In genomic region chr7:132560825-132561529, GRCh38 we compare ENCODE assay signal across 14 cellular contexts.
"Had no signal": no experiment of that assay in that cellular context is flagged by ENCODE, and none has a peak within 500 bp of the region (broad histone marks: within the 10 kb centered on the region; RNA-seq: fewer than 3 reads in every experiment).

No MANE protein-coding gene starts in this region.

- H3K27ac Mint-ChIP-seq: natural killer cell treated with Interleukin-12 subunit alpha and Interleukin-12 subunit beta and Interleukin-15 and Interleukin-18, amount 100 ng/mL, for 72 hours had no signal

- ATAC-seq: gastrocnemius medialis; lower lobe of right lung; natural killer cell treated with Interleukin-12 subunit alpha and Interleukin-12 subunit beta and Interleukin-15 and Interleukin-18, amount 100 ng/mL, for 72 hours; sciatic nerve had no signal

- DNase-seq: activated CD4-positive, alpha-beta T cell treated with anti-CD3 and anti-CD28 coated beads, Interleukin-2, amount 50 U/mL, for 4 hours; activated CD4-positive, CD25-positive, alpha-beta regulatory T cell treated with anti-CD3 and anti-CD28 coated beads, Interleukin-2, amount 50 U/mL, for 72 hours; activated T-cell treated with anti-CD3 and anti-CD28 coated beads for 4 hours; aorta; erythroblast; gastrocnemius medialis; head of caudate nucleus; lower lobe of right lung; stimulated activated CD4-positive, alpha-beta T cell treated with anti-CD3 and anti-CD28 coated beads, Interleukin-4, amount 100 ng/mL, for 4 hours; stimulated activated naive CD4-positive, alpha-beta T cell; T1000 had no signal

- H3K36me3 Mint-ChIP-seq: natural killer cell treated with Interleukin-12 subunit alpha and Interleukin-12 subunit beta and Interleukin-15 and Interleukin-18, amount 100 ng/mL, for 72 hours had no signal

- H3K9me3 Mint-ChIP-seq: activated T-helper 1 cell treated with anti-CD3 and anti-CD28 coated beads, Interleukin-12 subunit alpha, Interleukin-12 subunit beta, Interleukin-2, Interleukin-4 antibody, amounts not matched to agents 30 ng/mL and 10 ng/mL and 1 ng/mL, durations not matched to agents 14 hours and 24 hours and 36 hours; natural killer cell treated with Interleukin-12 subunit alpha and Interleukin-12 subunit beta and Interleukin-15 and Interleukin-18, amount 100 ng/mL, for 72 hours had no signal

- H3K4me3 Mint-ChIP-seq: activated T-helper 1 cell treated with anti-CD3 and anti-CD28 coated beads, Interleukin-12 subunit alpha, Interleukin-12 subunit beta, Interleukin-2, Interleukin-4 antibody, amounts not matched to agents 30 ng/mL and 10 ng/mL and 1 ng/mL, durations not matched to agents 14 hours and 24 hours and 36 hours; natural killer cell treated with Interleukin-12 subunit alpha and Interleukin-12 subunit beta and Interleukin-15 and Interleukin-18, amount 100 ng/mL, for 72 hours had no signal
